ENCODE assay signal across 12 cellular contexts in the genomic region with DNA sequence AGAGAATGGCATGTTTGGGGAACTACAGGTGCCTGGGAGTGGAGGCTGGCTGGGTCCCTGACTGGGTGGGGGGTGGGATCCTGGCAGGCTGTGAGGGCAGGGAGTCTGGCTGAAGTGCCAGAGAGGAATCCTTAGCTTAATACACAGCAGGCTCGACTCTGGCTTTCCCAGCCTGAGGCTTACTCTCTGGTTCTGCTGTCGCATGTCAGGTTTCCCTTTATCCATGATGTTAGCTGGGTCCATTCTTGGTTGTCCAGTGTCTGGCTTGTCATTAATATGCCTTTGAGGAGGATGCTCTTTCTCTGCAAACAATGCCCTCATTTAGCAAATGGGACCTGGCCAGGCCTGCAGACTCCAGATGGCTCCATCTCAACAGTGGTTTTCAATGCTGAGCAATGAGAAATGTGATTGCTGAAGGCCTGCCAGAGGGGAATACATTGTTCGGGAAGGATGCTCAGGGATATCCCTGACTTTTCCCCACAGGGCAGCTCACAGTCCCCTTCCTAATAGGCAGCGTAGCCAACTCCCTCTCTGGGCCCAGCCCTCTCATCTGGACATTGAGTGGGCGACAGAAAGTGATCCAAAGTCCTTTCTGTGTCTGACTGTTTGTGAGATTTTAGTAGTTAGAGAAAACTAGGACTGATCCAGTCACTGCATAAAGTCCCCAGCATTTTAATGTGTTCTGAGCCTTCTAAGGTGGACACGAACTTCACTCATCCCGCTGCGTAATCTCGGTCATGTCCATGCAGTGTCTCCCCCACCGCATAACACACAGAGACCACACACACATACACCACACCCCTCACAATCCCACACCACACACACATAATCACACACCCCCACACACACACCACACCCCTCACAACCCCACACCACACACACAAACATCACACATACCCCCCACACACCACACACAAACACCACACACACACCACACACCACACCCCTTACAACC.
DNase-seq lines count a peak whose midpoint lies in the region; FAIRE-seq and TF ChIP-seq lines count a peak whose summit lies in the region.
"Had no signal": no experiment of that assay in that cellular context is flagged by ENCODE, and none has a peak within 500 bp of the region (broad histone marks: within the 10 kb centered on the region; RNA-seq: fewer than 3 reads in every experiment).

No MANE protein-coding gene starts in this region.

- no peaks in the 10 kb centered on the region for H3K79me2 ChIP-seq in H1 (ENCODE audit: control insufficient read depth in 1 of 2, insufficient read depth in 2 of 2, low read length in 2 of 2)

- H3K27me3 ChIP-seq in H1 (replicated peaks in 1 of 4; ENCODE audit: control insufficient read depth in 3 of 4, extremely low read depth in 1 of 4, insufficient read depth in 3 of 4, low read length in 3 of 4) (no peaks in the 10 kb centered on the region), neuronal stem cell (ENCODE audit: control insufficient read depth in 3 of 3, insufficient read depth in 3 of 3, low read depth in 1 of 3, low read length in 3 of 3) (no peaks in the 10 kb centered on the region)
- H3K27me3 ChIP-seq: tibial nerve had no signal

- H3K79me1 ChIP-seq in H1 (ENCODE audit: low read depth, low read length) (no peaks in the 10 kb centered on the region), neuronal stem cell (ENCODE audit: low read depth, low read length) (no peaks in the 10 kb centered on the region)

- no peak overlapping the region for H3K18ac ChIP-seq in H1 (ENCODE audit: extremely low read depth, low read length)
- no peak overlapping the region for H3K18ac ChIP-seq in neuronal stem cell (ENCODE audit: low read length)

- H3K4me1 ChIP-seq in H1 (replicated peaks in 1 of 4; ENCODE audit: control insufficient read depth in 3 of 4, insufficient read depth in 4 of 4, low read length in 3 of 4) (0 out of 7 replicates have a peak, but pooled peaks cover 0 to 4% (median 0%) of the 10 kb centered on the region in 4 experiments), neuronal stem cell (ENCODE audit: control insufficient read depth in 2 of 2, insufficient read depth in 1 of 2, low read depth in 1 of 2, low read length in 2 of 2) (peaks cover 6% of the 10 kb centered on the region in 2 donors)
- H3K4me1 ChIP-seq: tibial nerve had no signal

- peak overlapping the region; percentile 88 for H3K56ac ChIP-seq in H1 (replicated peaks; ENCODE audit: insufficient read length, low read depth, low read length)

- TF ChIP-seq POLR2A in GM12892 (IDR thresholded peaks at IDR 0.05; ENCODE audit: low read depth, low read length) (no peak), H1 (IDR thresholded peaks at IDR 0.05; ENCODE audit: control extremely low read depth in 1 of 2, low read depth in 2 of 2, low read length in 2 of 2) (no peak)

- no peak overlapping the region for H3K23ac ChIP-seq in H1 (ENCODE audit: insufficient read length)
- no peak overlapping the region for H3K23ac ChIP-seq in neuronal stem cell (ENCODE audit: low read depth, low read length, poor library complexity)

- no peak for TF ChIP-seq RAD21 in H1 (IDR thresholded peaks at IDR 0.05 in 1 of 2, conservative IDR thresholded peaks at IDR 0.05 in 1 of 2; ENCODE audit: low read depth in 2 of 2, low read length in 2 of 2)

- no peak for DNase-seq in GM12892 (ENCODE audit: insufficient read length)
- peak; percentile 71 for DNase-seq in NCI-H446 treated with DMSO at 0.1 percent for 48 hours (lab: John Stamatoyannopoulos, UW)
- DNase-seq in H1 (ENCODE audit: low read depth in 1 of 2, low spot score in 2 of 2) = no peak
- DNase-seq in neuronal stem cell (ENCODE audit: low spot score) = no peak
- no peak for DNase-seq in T-helper 2 cell
- DNase-seq in GM13976 (ENCODE audit: low spot score) = no peak
- DNase-seq in kidney tubule cell (ENCODE audit: low spot score) = no peak
- DNase-seq: activated CD4-positive, alpha-beta T cell treated with anti-CD3 and anti-CD28 coated beads, Interleukin-2, amount 10 ng/mL, durations not matched to agents 7 days and 5 days; CD4-positive, alpha-beta memory T cell; central memory CD4-positive, alpha-beta T cell; NCI-H187 treated with DMSO at 0.1 percent for 48 hours had no signal

- H2BK12ac ChIP-seq in H1 (ENCODE audit: low read depth, low read length) (peak overlapping the region; percentile 86; the same call in 1 of the 2 replicates), neuronal stem cell (ENCODE audit: low read length) (no peak overlapping the region)

- H3K23me2 ChIP-seq in H1 (ENCODE audit: low read depth, low read length) = peaks cover 14% of the 10 kb centered on the region; the same call in 1 of the 2 replicates

- no peak overlapping the region for H3K4me3 ChIP-seq in H1 (ENCODE audit: extremely low read depth in 1 of 4, insufficient read depth in 2 of 4, low read depth in 3 of 4, low read length in 4 of 4)
- H3K4me3 ChIP-seq in neuronal stem cell (ENCODE audit: low read length in 2 of 2) = peak overlapping the region in 1 of 2 donors; percentile 36
- H3K4me3 ChIP-seq: tibial nerve had no signal

- H3K36me3 ChIP-seq in H1 (ENCODE audit: control insufficient read depth in 2 of 4, insufficient read depth in 4 of 4, low read length in 3 of 4) = no peaks in the 10 kb centered on the region
- H3K36me3 ChIP-seq in neuronal stem cell (replicated peaks in 1 of 2; ENCODE audit: control insufficient read depth in 2 of 2, insufficient read depth in 2 of 2, low read length in 2 of 2) = peaks cover 0 to 2% of the 10 kb centered on the region in 2 donors
- H3K36me3 ChIP-seq: tibial nerve had no signal

- H4K8ac ChIP-seq in H1 (ENCODE audit: extremely low read depth, insufficient read depth, low read length) (no peak overlapping the region), neuronal stem cell (ENCODE audit: low read depth, low read length) (no peak overlapping the region)

- TF ChIP-seq CTCF in H1 (IDR thresholded peaks at IDR 0.05; ENCODE audit: control extremely low read depth in 1 of 3, insufficient read depth in 1 of 3, low read depth in 1 of 3, low read length in 3 of 3) (no peak), GM13976 (IDR thresholded peaks at IDR 0.05; ENCODE audit: borderline replicate concordance, control extremely low read depth, extremely low read depth, insufficient read depth, missing control alignments) (no peak)

- H4K91ac ChIP-seq in H1 (replicated peaks; ENCODE audit: insufficient read length, low read length) (no peak overlapping the region), neuronal stem cell (ENCODE audit: low read depth, low read length, poor library complexity) (no peak overlapping the region)

- H4K5ac ChIP-seq in H1 (ENCODE audit: insufficient read length, low read depth, low read length) = no peak overlapping the region

- H3K4ac ChIP-seq in H1 (replicated peaks; ENCODE audit: insufficient read length, low read depth, low read length) (no peak overlapping the region), neuronal stem cell (ENCODE audit: low read length) (no peak overlapping the region)

- POLR2A ChIA-PET in H1 (lab: Charles Lee; ENCODE audit: partially characterized antibody) = no interaction called here

- H2BK120ac ChIP-seq in H1 (replicated peaks; ENCODE audit: low read depth, low read length) = no peak overlapping the region
- no peak overlapping the region for H2BK120ac ChIP-seq in neuronal stem cell (ENCODE audit: low read depth, low read length)

- H3K9ac ChIP-seq in H1 (replicated peaks in 1 of 4; ENCODE audit: extremely low read depth in 1 of 4, low read depth in 3 of 4, low read length in 3 of 4) (no peak overlapping the region), neuronal stem cell (ENCODE audit: low read depth, low read length, poor library complexity) (no peak overlapping the region)

- H2AK5ac ChIP-seq in H1 (ENCODE audit: low read depth, low read length) (peak overlapping the region; percentile 57; the same call in 1 of the 2 replicates), neuronal stem cell (ENCODE audit: low read depth, low read length) (no peak overlapping the region)

- H2BK20ac ChIP-seq in H1 (ENCODE audit: low read length) = no peak overlapping the region

- no peak overlapping the region for H3K4me2 ChIP-seq in H1 (ENCODE audit: insufficient read depth in 1 of 2, low read depth in 2 of 2, low read length in 2 of 2)
- H3K4me2 ChIP-seq in neuronal stem cell (ENCODE audit: insufficient read depth, low read length, poor library complexity, severe bottlenecking) = no peak overlapping the region

- in situ Hi-C loops in GM13976 (cut with MboI; ENCODE audit: low sequenced_read_pairs, unreplicated experiment) = no loop called here

- 89% methylated on average over 10 of the region's 10 CpGs; no CpG with 5 or more reads in 1 of the 2 experiments for WGBS in H1 (ENCODE audit: extremely low coverage in 1 of 2, insufficient coverage in 1 of 2, insufficient read length in 1 of 2, insufficient replicate concordance in 2 of 2, low coverage in 1 of 2, low lambda C conversion rate in 2 of 2, missing lambda C conversion rate in 1 of 2), 2 experiments
- WGBS in neuronal stem cell (ENCODE audit: extremely low coverage in 2 of 2, insufficient read length in 2 of 2, insufficient replicate concordance in 1 of 2), 2 donors = no CpG with 5 or more reads among the region's 10 CpGs

- H2AFZ ChIP-seq in H1 (ENCODE audit: low read length) (no peak overlapping the region), neuronal stem cell (ENCODE audit: low read length) (peak overlapping the region; percentile 55)

- H3K27ac ChIP-seq in H1 (ENCODE audit: low read depth, low read length) (no peak overlapping the region), neuronal stem cell (replicated peaks; ENCODE audit: low read length) (no peak overlapping the region)
- H3K27ac ChIP-seq: tibial nerve had no signal

- peak overlapping the region; percentile 75; the same call in 1 of the 2 replicates for H2BK15ac ChIP-seq in H1 (ENCODE audit: low read length)
- no peak overlapping the region for H2BK15ac ChIP-seq in neuronal stem cell (ENCODE audit: low read length)

- H3K14ac ChIP-seq in H1 (ENCODE audit: insufficient read length) (no peak overlapping the region), neuronal stem cell (ENCODE audit: low read length) (no peak overlapping the region)

- CTCF ChIA-PET in H1 (lab: Charles Lee; ENCODE audit: partially characterized antibody) = no interaction called here

- TF ChIP-seq EP300 in H1 (IDR thresholded peaks at IDR 0.05; ENCODE audit: borderline replicate concordance in 1 of 2, low read depth in 2 of 2, low read length in 2 of 2) = no peak

- peaks cover 0 to 4% of the 10 kb centered on the region in 2 experiments for H4K20me1 ChIP-seq in H1 (replicated peaks in 1 of 2; ENCODE audit: control insufficient read depth in 1 of 2, insufficient read depth in 2 of 2, low read length in 2 of 2)

- H3K9me3 ChIP-seq in H1 (ENCODE audit: insufficient read depth in 2 of 2, low read depth in 1 of 2, low read length in 1 of 2) (no peaks in the 10 kb centered on the region; a peak in 1 of 4 replicates), neuronal stem cell (replicated peaks in 1 of 2; ENCODE audit: control insufficient read depth in 2 of 2, insufficient read depth in 1 of 2, low read depth in 1 of 2, low read length in 2 of 2) (peaks cover 0 to 2% of the 10 kb centered on the region in 2 donors)
- H3K9me3 ChIP-seq: tibial nerve had no signal

- FAIRE-seq in GM12892 (lab: Jason Lieb, UNC) = peak; percentile 58
- no peak for FAIRE-seq in H1 (lab: Jason Lieb, UNC)

- H2BK5ac ChIP-seq in H1 (ENCODE audit: low read depth, low read length) = no peak overlapping the region; the same call in 1 of the 2 replicates
- no peak overlapping the region for H2BK5ac ChIP-seq in neuronal stem cell (ENCODE audit: low read length)
